Comparison of ENCODE assay signal across 27 cellular contexts in genomic region chrX:87697409-87697808, GRCh38.
"Had no signal": no experiment of that assay in that cellular context is flagged by ENCODE, and none has a peak within 500 bp of the region (broad histone marks: within the 10 kb centered on the region; RNA-seq: fewer than 3 reads in every experiment).

No MANE protein-coding gene starts in this region.

- H3K9me3 ChIP-seq: SJSA1, SK-N-SH had no signal

- H3K27me3 ChIP-seq: SJSA1 had no signal

- H3K4me3 Mint-ChIP-seq: IgD-negative memory B cell, T-cell had no signal

- H3K4me3 ChIP-seq: K562, SJSA1 had no signal

- DNase-seq: Kasumi-1, NCI-H1092, NCI-H1417 treated with DMSO at 0.1 percent for 48 hours, NCI-H146, NCI-H1694 treated with DMSO at 0.1 percent for 48 hours, NCI-H2029, NCI-H2081 treated with DMSO at 0.1 percent for 48 hours, NCI-H2171, NCI-H226, NCI-H446, NCI-H510A, NCI-H524 treated with DMSO at 0.1 percent for 48 hours, NCI-H69, NCI-H774, Right ventricle myocardium superior, RPMI8226, SIG-M5, SK-N-SH, SW 1271, T-cell had no signal

- FAIRE-seq: HTR-8/SVneo, K562, RCC 7860 had no signal

- H3K9me2 ChIP-seq: SK-N-SH had no signal

- H3K27ac ChIP-seq: HL-60, KMS-11, SJSA1 had no signal

- H3K36me3 ChIP-seq: SJSA1 had no signal

- H3K36me3 Mint-ChIP-seq: IgD-negative memory B cell, T-cell had no signal

- H3K4me2 ChIP-seq: KMS-11, SK-N-SH had no signal

- H3K4me1 Mint-ChIP-seq: IgD-negative memory B cell, T-cell had no signal

- H3K27ac Mint-ChIP-seq: IgD-negative memory B cell, T-cell had no signal

- ATAC-seq: K562, T-cell had no signal

- H3K9ac ChIP-seq: KMS-11, SK-N-SH had no signal

- H3K4me1 ChIP-seq: SJSA1 had no signal

- H3K27me3 Mint-ChIP-seq: IgD-negative memory B cell had no signal
